In the genomic region with DNA sequence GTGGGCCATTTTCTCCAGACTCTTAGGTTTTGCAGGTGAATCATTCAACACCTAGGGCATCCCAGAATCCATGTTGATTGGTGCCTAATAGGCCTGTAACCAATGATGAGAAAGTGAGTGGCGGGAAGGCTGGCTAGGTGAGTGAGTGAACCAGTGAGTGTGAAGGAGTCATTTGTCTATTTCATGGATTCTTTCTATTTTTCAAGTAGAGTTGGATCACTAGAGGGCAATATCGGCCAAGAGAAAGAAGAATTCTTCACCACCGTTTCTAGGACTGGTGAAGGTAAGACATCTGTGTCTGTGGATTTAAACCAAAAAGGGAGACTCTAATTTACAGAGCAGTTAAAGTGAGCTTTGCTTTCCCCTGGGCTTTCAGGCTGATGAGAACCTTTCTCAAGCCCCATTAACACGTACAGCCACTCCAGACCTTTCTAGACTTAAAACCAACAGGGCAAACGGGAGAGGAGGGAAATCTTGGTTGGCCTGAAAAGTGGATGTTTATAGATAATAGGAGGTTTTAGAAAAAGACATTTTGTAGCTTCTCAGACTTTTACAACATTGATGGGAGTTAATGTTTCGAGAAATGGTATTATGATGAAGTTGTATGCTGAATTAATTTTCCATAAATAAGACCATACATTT, we compare ENCODE assay signal across 8 cellular contexts.
DNase-seq lines count a peak whose midpoint lies in the region; ATAC-seq and TF ChIP-seq lines count a peak whose summit lies in the region.

No MANE protein-coding gene starts in this region.

- peak overlapping the region; percentile 73 for H2BK120ac ChIP-seq in IMR-90 (ENCODE audit: low read depth, low read length)

- intact Hi-C loops in heart left ventricle (cut with DNase I) (loop anchor here (1.0 to 10.0 kb wide), 16 partner anchors 63 to 543 kb away; a partner anchor contains a TSS), right cardiac atrium (cut with DNase I) (loop anchor here in 3 of 4 donors (5.0 to 10.0 kb wide), 5 partner anchors 68 to 543 kb away; a partner anchor contains a TSS), IMR-90 (cut with micrococcal nuclease) (loop anchor here (1.0 to 5.0 kb wide), 7 partner anchors 287 to 948 kb away; a partner anchor contains a TSS), gastrocnemius medialis (cut with DNase I; ENCODE audit: low total_unique reads) (loop anchor here (5.0 kb wide), 2 partner anchors 473 to 543 kb away; a partner anchor contains a TSS)

- no peak overlapping the region for H3K4me2 ChIP-seq in IMR-90 (ENCODE audit: low read depth, low read length)

- H3K56ac ChIP-seq in IMR-90 (ENCODE audit: extremely low read depth, insufficient read depth, low read length), result no peak overlapping the region

- ATAC-seq in heart left ventricle (peak in 1 of 4 donors; percentile 34), right cardiac atrium (no peak), IMR-90 (ENCODE audit: low read depth) (peak; percentile 82), gastrocnemius medialis (peak; percentile 39 to 58), GM21737 (IDR thresholded peaks at IDR 0.05; ENCODE audit: unreplicated experiment) (no peak), GM18870 (IDR thresholded peaks at IDR 0.05; ENCODE audit: unreplicated experiment) (no peak)

- H3K4me1 ChIP-seq in heart left ventricle, result peaks cover 0 to 28% (median 7%) of the 10 kb centered on the region in 12 donors
- H3K4me1 ChIP-seq in right cardiac atrium (ENCODE audit: control insufficient read depth, insufficient read depth, low read length), result no peaks in the 10 kb centered on the region
- peaks cover 3% of the 10 kb centered on the region; the same call in 1 of the 2 replicates for H3K4me1 ChIP-seq in IMR-90 (ENCODE audit: control insufficient read depth, insufficient read depth, low read length)
- H3K4me1 ChIP-seq in gastrocnemius medialis, result no peaks in the 10 kb centered on the region

- peak overlapping the region; percentile 44; the same call in 1 of the 2 replicates for H3K4ac ChIP-seq in IMR-90 (ENCODE audit: low read depth, low read length)

- no peak overlapping the region for H4K91ac ChIP-seq in IMR-90 (ENCODE audit: insufficient read depth, low read depth, low read length)

- H3K9me1 ChIP-seq in IMR-90 (ENCODE audit: insufficient read depth, low read length), result no peaks in the 10 kb centered on the region

- POLR2A ChIA-PET in IMR-90 (lab: Charles Lee; ENCODE audit: unreplicated experiment), result no interaction called here

- H4K5ac ChIP-seq in IMR-90 (ENCODE audit: low read depth, low read length), result no peak overlapping the region

- in situ Hi-C loops in IMR-90 (cut with MboI; ENCODE audit: low sequenced_read_pairs), result loop anchor here (5.0 to 25.0 kb wide), 4 partner anchors 290 to 893 kb away; a partner anchor contains a TSS
- in situ Hi-C loops in SK-MEL-5 (cut with HindIII; ENCODE audit: low pct_unique_long_range_greater_than_20kb, low sequenced_read_pairs), result no loop called here
- in situ Hi-C loops in gastrocnemius medialis (cut with MboI; ENCODE audit: low sequenced_read_pairs in 4 of 4), result loop anchor here in 2 of 4 donors (5.0 to 25.0 kb wide), 3 partner anchors 468 to 543 kb away; a partner anchor contains a TSS

- TF ChIP-seq CTCF in heart left ventricle (IDR thresholded peaks at IDR 0.05), result peak in 9 of 12 donors; percentile 9 to 55 (median 42)
- peak; percentile 79 for TF ChIP-seq CTCF in IMR-90 (conservative IDR thresholded peaks at IDR 0.05; ENCODE audit: low read depth, low read length)
- TF ChIP-seq CTCF in fibroblast of villous mesenchyme (IDR thresholded peaks at IDR 0.05; ENCODE audit: insufficient read depth, low read depth, low read length), result peak; percentile 59
- TF ChIP-seq CTCF in gastrocnemius medialis (IDR thresholded peaks at IDR 0.05 in 4 of 5, conservative IDR thresholded peaks at IDR 0.05 in 1 of 5), result peak in 2 of 5 experiments; percentile 32 to 39

- no peak for TF ChIP-seq POLR2A in heart left ventricle (IDR thresholded peaks at IDR 0.05)
- no peak for TF ChIP-seq POLR2A in IMR-90 (IDR thresholded peaks at IDR 0.05; ENCODE audit: low read depth, low read length)
- TF ChIP-seq POLR2A in gastrocnemius medialis (IDR thresholded peaks at IDR 0.05), result no peak

- peak overlapping the region; percentile 30; the same call in 1 of the 3 replicates for H2BK15ac ChIP-seq in IMR-90 (ENCODE audit: low read depth, low read length)

- H4K8ac ChIP-seq in IMR-90 (ENCODE audit: low read depth in 2 of 2, low read length in 2 of 2), result no peak overlapping the region; a peak in 1 of 4 replicates

- peak; percentile 86 for TF ChIP-seq RAD21 in IMR-90 (IDR thresholded peaks at IDR 0.05; ENCODE audit: low read length)

- no peak overlapping the region for H2AFZ ChIP-seq in IMR-90 (replicated peaks; ENCODE audit: low read length, poor library complexity)

- H3K18ac ChIP-seq in IMR-90 (ENCODE audit: low read depth, low read length), result no peak overlapping the region

- DNase-seq in heart left ventricle, result no peak
- no peak for DNase-seq in right cardiac atrium
- peak; percentile 69 for DNase-seq in IMR-90
- DNase-seq in SK-MEL-5 (ENCODE audit: low read depth, low spot score), result peak; percentile 69
- peak; percentile 69 for DNase-seq in fibroblast of villous mesenchyme (ENCODE audit: low read depth)
- DNase-seq in gastrocnemius medialis, result no peak

- no peak overlapping the region for H3K23ac ChIP-seq in IMR-90 (ENCODE audit: low read depth, low read length)

- H3K14ac ChIP-seq in IMR-90 (replicated peaks; ENCODE audit: low read depth, low read length), result no peak overlapping the region

- no peak overlapping the region for H2BK5ac ChIP-seq in IMR-90 (ENCODE audit: low read depth, low read length, poor library complexity, severe bottlenecking)

- H3K4me3 ChIP-seq in heart left ventricle (no peak overlapping the region), right cardiac atrium (ENCODE audit: low read length) (no peak overlapping the region), IMR-90 (ENCODE audit: insufficient read depth, low read depth, low read length) (no peak overlapping the region), fibroblast of villous mesenchyme (ENCODE audit: low read depth, low read length) (no peak overlapping the region), gastrocnemius medialis (no peak overlapping the region)

- H4K20me1 ChIP-seq in IMR-90 (ENCODE audit: insufficient read depth, low read length), result no peaks in the 10 kb centered on the region

- BruUV-seq in IMR-90 (replicated peaks; lab: Mats Ljungman, UMichigan), result no TSS peak

- H3K27ac ChIP-seq in heart left ventricle (no peak overlapping the region), right cardiac atrium (ENCODE audit: low read length) (no peak overlapping the region), IMR-90 (ENCODE audit: insufficient read depth, low read length) (no peak overlapping the region), gastrocnemius medialis (no peak overlapping the region)

- H3K9ac ChIP-seq in IMR-90 (ENCODE audit: low read depth, low read length), result no peak overlapping the region

- H2BK20ac ChIP-seq in IMR-90 (ENCODE audit: low read depth, low read length), result peak overlapping the region; percentile 59; the same call in 1 of the 2 replicates

- H2AK5ac ChIP-seq in IMR-90 (ENCODE audit: low read depth, low read length), result no peak overlapping the region

- no peak overlapping the region for H2AK9ac ChIP-seq in IMR-90 (replicated peaks; ENCODE audit: low read depth, low read length, poor library complexity)

- H3K9me3 ChIP-seq in heart left ventricle (no peaks in the 10 kb centered on the region), right cardiac atrium (ENCODE audit: control insufficient read depth, low read length) (no peaks in the 10 kb centered on the region), IMR-90 (ENCODE audit: control insufficient read depth, insufficient read depth, low read length) (no peaks in the 10 kb centered on the region), gastrocnemius medialis (no peaks in the 10 kb centered on the region)

- H3K27me3 ChIP-seq in heart left ventricle, result no peaks in the 10 kb centered on the region
- no peaks in the 10 kb centered on the region for H3K27me3 ChIP-seq in right cardiac atrium (ENCODE audit: control insufficient read depth, insufficient read depth)
- H3K27me3 ChIP-seq in IMR-90 (ENCODE audit: control insufficient read depth, insufficient read depth, low read length), result no peaks in the 10 kb centered on the region
- H3K27me3 ChIP-seq in gastrocnemius medialis, result no peaks in the 10 kb centered on the region

- H3K36me3 ChIP-seq in heart left ventricle (no peaks in the 10 kb centered on the region), IMR-90 (ENCODE audit: control insufficient read depth, insufficient read depth, low read length) (no peaks in the 10 kb centered on the region), gastrocnemius medialis (no peaks in the 10 kb centered on the region)

- H3K79me1 ChIP-seq in IMR-90 (ENCODE audit: low read depth in 1 of 2, low read length in 2 of 2), result no peaks in the 10 kb centered on the region

- CTCF ChIA-PET in IMR-90 (lab: Yijun Ruan, JAX), result interaction anchor here (0.5 to 2.3 kb wide), 14 partner anchors 9 to 757 kb away, joined by 3 to 9 read pairs (median 3); a partner anchor contains a TSS

- WGBS in heart left ventricle, 4 donors, result 60 to 63% (median 61%) methylated on average over 6 of the region's 6 CpGs
- WGBS in right cardiac atrium, result 49% methylated on average over 6 of the region's 6 CpGs
- WGBS in IMR-90 (ENCODE audit: extremely low coverage in 2 of 2, insufficient read length in 1 of 2), 2 experiments, result no CpG with 5 or more reads among the region's 6 CpGs

- dilution Hi-C loops in IMR-90 (cut with HindIII; ENCODE audit: low sequenced_read_pairs, unreplicated experiment), result no loop called here

TF ChIP-seq in IMR-90, 13 proteins besides CTCF, POLR2A, EP300 and RAD21:
- peak; percentile 87 for TF ChIP-seq SMC3 (IDR thresholded peaks at IDR 0.05; ENCODE audit: low read depth, low read length)
- TF ChIP-seq MAZ (IDR thresholded peaks at IDR 0.05; ENCODE audit: borderline replicate concordance, low read depth, low read length), result no peak
- TF ChIP-seq, protein P1, sequence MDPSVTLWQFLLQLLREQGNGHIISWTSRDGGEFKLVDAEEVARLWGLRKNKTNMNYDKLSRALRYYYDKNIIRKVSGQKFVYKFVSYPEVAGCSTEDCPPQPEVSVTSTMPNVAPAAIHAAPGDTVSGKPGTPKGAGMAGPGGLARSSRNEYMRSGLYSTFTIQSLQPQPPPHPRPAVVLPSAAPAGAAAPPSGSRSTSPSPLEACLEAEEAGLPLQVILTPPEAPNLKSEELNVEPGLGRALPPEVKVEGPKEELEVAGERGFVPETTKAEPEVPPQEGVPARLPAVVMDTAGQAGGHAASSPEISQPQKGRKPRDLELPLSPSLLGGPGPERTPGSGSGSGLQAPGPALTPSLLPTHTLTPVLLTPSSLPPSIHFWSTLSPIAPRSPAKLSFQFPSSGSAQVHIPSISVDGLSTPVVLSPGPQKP (IDR thresholded peaks at IDR 0.05; ENCODE audit: borderline replicate concordance, low read depth, low read length), result no peak

Comparison
In these comparisons a context has a peak if more than half of its experiments do, and no peak if none do; other contexts are left out.
1. ATAC-seq: peak in IMR-90 (single experiment) and gastrocnemius medialis (2 of 2); none in right cardiac atrium (0 of 2), GM21737 (single experiment) and GM18870 (single experiment).
2. DNase-seq: peak in IMR-90 (single experiment), SK-MEL-5 (single experiment) and fibroblast of villous mesenchyme (single experiment); none in heart left ventricle (0 of 5), right cardiac atrium (0 of 3) and gastrocnemius medialis (0 of 2).